1 cellular context compared by ENCODE assay signal in genomic region chr20:49179368-49180277, GRCh38.
TF ChIP-seq lines count a peak whose summit lies in the region.

No MANE protein-coding gene starts in this region.

TF ChIP-seq in HepG2, 621 proteins besides CTCF, POLR2A, EP300 and RAD21 (continued from another document and continues in another):
- TF ChIP-seq ZBTB4 (CRISPR knock-in tag; IDR thresholded peaks at IDR 0.05; ENCODE audit: borderline replicate concordance) (no peak), MEIS1 (CRISPR knock-in tag; IDR thresholded peaks at IDR 0.05; ENCODE audit: borderline replicate concordance) (no peak), ZNF563 (CRISPR knock-in tag; IDR thresholded peaks at IDR 0.05) (no peak), DMTF1 (CRISPR knock-in tag; IDR thresholded peaks at IDR 0.05) (no peak), RORA (CRISPR knock-in tag; IDR thresholded peaks at IDR 0.05) (no peak), NCOA2 (CRISPR knock-in tag; IDR thresholded peaks at IDR 0.05) (peak; percentile 79), MBD4 (IDR thresholded peaks at IDR 0.05; ENCODE audit: borderline replicate concordance, low read length) (no peak), RFX1 (IDR thresholded peaks at IDR 0.05) (no peak), HIVEP1 (CRISPR knock-in tag; IDR thresholded peaks at IDR 0.05) (no peak), ZNF253 (CRISPR knock-in tag; IDR thresholded peaks at IDR 0.05; ENCODE audit: borderline replicate concordance) (no peak), CBX5 (CRISPR knock-in tag; IDR thresholded peaks at IDR 0.05; ENCODE audit: borderline replicate concordance) (no peak), MED13 (CRISPR knock-in tag; IDR thresholded peaks at IDR 0.05) (no peak), ZSCAN22 (CRISPR knock-in tag; IDR thresholded peaks at IDR 0.05) (no peak), ZSCAN20 (CRISPR knock-in tag; IDR thresholded peaks at IDR 0.05; ENCODE audit: borderline replicate concordance) (no peak), ZNF512B (CRISPR knock-in tag; IDR thresholded peaks at IDR 0.05; ENCODE audit: borderline replicate concordance) (no peak), ZBTB20 (CRISPR knock-in tag; IDR thresholded peaks at IDR 0.05; ENCODE audit: borderline replicate concordance, low read depth) (0 out of 2 replicates have a peak, but pooled peaks have one; percentile 24), ZNF264 (CRISPR knock-in tag; IDR thresholded peaks at IDR 0.05) (no peak), ZBTB26 (CRISPR knock-in tag; IDR thresholded peaks at IDR 0.05; ENCODE audit: borderline replicate concordance) (no peak), UBTF (CRISPR knock-in tag; IDR thresholded peaks at IDR 0.05) (no peak), POLR2AphosphoS2 (IDR thresholded peaks at IDR 0.05; ENCODE audit: low read depth, low read length) (no peak), NR0B2 (CRISPR knock-in tag; IDR thresholded peaks at IDR 0.05) (no peak), WIZ (CRISPR knock-in tag; IDR thresholded peaks at IDR 0.05) (no peak), ZNF501 (CRISPR knock-in tag; IDR thresholded peaks at IDR 0.05) (no peak), AHDC1 (CRISPR knock-in tag; IDR thresholded peaks at IDR 0.05; ENCODE audit: borderline replicate concordance) (no peak; the same call in 1 of the 2 replicates), MED8 (CRISPR knock-in tag; IDR thresholded peaks at IDR 0.05; ENCODE audit: insufficient replicate concordance) (no peak), U2AF2 (IDR thresholded peaks at IDR 0.05; ENCODE audit: low read depth, low read length) (no peak), MAFF (IDR thresholded peaks at IDR 0.05; ENCODE audit: low read depth, low read length) (no peak), ZNF33A (CRISPR knock-in tag; IDR thresholded peaks at IDR 0.05; ENCODE audit: borderline replicate concordance) (no peak), HCFC1 (IDR thresholded peaks at IDR 0.05; ENCODE audit: low read depth, low read length) (no peak), CC2D1A (CRISPR knock-in tag; IDR thresholded peaks at IDR 0.05) (0 out of 2 replicates have a peak, but pooled peaks have one; percentile 21), PRDM15 (CRISPR knock-in tag; IDR thresholded peaks at IDR 0.05) (no peak), FOXP4 (CRISPR knock-in tag; IDR thresholded peaks at IDR 0.05) (peak; percentile 44; the same call in 1 of the 2 replicates)
